27 cellular contexts compared by ENCODE assay signal in genomic region chr7:126493801-126494200, GRCh38.
"Had no signal": no experiment of that assay in that cellular context is flagged by ENCODE, and none has a peak within 500 bp of the region (broad histone marks: within the 10 kb centered on the region; RNA-seq: fewer than 3 reads in every experiment).

No MANE protein-coding gene starts in this region.

- H3K27me3 ChIP-seq: brain microvascular endothelial cell, cardiac muscle cell, MG63 had no signal

- H3K4me2 ChIP-seq: KMS-11 had no signal

- DNase-seq: activated CD4-positive, alpha-beta memory T cell treated with anti-CD3 and anti-CD28 coated beads, Interleukin-2, amount 10 ng/mL, durations not matched to agents 7 days and 5 days; activated CD4-positive, alpha-beta T cell treated with anti-CD3 and anti-CD28 coated beads for 36 hours; activated CD4-positive, alpha-beta T cell treated with anti-CD3 and anti-CD28 coated beads, Interleukin-2, amount 50 U/mL, for 1 hour; activated gamma-delta T cell treated with Interleukin-2 at 50 U/mL for 16 hours; activated naive CD4-positive, alpha-beta T cell treated with anti-CD3 and anti-CD28 coated beads, Interleukin-2, amount 10 ng/mL, durations not matched to agents 7 days and 5 days; activated naive CD8-positive, alpha-beta T cell treated with anti-CD3 and anti-CD28 coated beads for 36 hours; activated T-cell treated with anti-CD3 and anti-CD28 coated beads for 4 hours; activated T-cell treated with anti-CD3 and anti-CD28 coated beads, Interleukin-2, amount 50 U/mL, for 72 hours; brain microvascular endothelial cell; cerebellar nuclear complex; MG63; MV-4-11; NCI-H1092 treated with DMSO at 0.1 percent for 48 hours; NCI-H1417 treated with DMSO at 0.1 percent for 48 hours; NCI-H1694; NCI-H2029; NCI-H345; NCI-H510A; NCI-H526 treated with DMSO at 0.1 percent for 48 hours; PC-3; SIG-M5; T-cell; T-helper 2 cell; T1000 had no signal

- H3K36me3 ChIP-seq: brain microvascular endothelial cell, cardiac muscle cell, MG63 had no signal

- H3K27ac ChIP-seq: brain microvascular endothelial cell, cardiac muscle cell, KMS-11, VCaP had no signal

- H3K4me3 ChIP-seq: cardiac muscle cell, MG63 had no signal

- ATAC-seq: activated CD4-positive, alpha-beta T cell treated with anti-CD3 and anti-CD28 coated beads for 36 hours; activated T-cell treated with anti-CD3 and anti-CD28 coated beads, Interleukin-2, amount 50 U/mL, for 72 hours; PC-3; T-cell had no signal

- H3K9me3 ChIP-seq: MG63 had no signal
